Comparison of ENCODE assay signal across 2 cellular contexts in the genomic region with DNA sequence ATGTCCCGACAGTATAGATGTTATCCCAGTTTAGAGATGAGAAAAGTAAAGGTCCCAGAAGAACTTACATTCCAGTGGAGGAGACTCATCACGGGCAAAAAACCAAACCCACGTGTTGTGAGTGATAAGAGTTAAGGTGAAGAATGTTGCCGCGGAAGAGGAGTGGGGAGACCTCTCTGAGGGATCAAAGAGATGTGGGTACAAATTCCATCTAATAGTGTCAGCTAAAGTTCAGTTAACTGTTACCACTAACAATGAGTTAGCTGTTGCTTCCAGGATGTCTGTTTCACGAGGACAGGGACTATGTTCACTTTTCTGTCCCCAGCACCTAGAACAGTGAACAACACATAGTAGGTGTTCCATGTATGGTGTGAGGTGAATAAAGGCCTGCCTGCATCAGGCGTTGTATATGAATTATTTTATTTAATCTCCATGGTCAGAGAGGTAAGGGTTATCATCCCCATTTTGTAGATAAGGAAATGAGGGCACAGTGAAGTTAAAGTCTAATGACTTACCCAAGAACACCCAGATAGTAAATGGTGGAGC.
TF ChIP-seq lines count a peak whose summit lies in the region.

No MANE protein-coding gene starts in this region.

TF ChIP-seq in HepG2, 621 proteins besides CTCF, POLR2A, EP300 and RAD21 (continued from another document and continues in another):
- no peak for TF ChIP-seq ZBTB8A (CRISPR knock-in tag; IDR thresholded peaks at IDR 0.05; ENCODE audit: borderline replicate concordance, low read depth)
- no peak for TF ChIP-seq SALL1 (CRISPR knock-in tag; IDR thresholded peaks at IDR 0.05)
- TF ChIP-seq, protein P1, sequence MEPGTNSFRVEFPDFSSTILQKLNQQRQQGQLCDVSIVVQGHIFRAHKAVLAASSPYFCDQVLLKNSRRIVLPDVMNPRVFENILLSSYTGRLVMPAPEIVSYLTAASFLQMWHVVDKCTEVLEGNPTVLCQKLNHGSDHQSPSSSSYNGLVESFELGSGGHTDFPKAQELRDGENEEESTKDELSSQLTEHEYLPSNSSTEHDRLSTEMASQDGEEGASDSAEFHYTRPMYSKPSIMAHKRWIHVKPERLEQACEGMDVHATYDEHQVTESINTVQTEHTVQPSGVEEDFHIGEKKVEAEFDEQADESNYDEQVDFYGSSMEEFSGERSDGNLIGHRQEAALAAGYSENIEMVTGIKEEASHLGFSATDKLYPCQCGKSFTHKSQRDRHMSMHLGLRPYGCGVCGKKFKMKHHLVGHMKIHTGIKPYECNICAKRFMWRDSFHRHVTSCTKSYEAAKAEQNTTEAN (CRISPR knock-in tag; conservative IDR thresholded peaks at IDR 0.05), result 0 out of 2 replicates have a peak, but pooled peaks have one; percentile 34
- TF ChIP-seq, protein P2, sequence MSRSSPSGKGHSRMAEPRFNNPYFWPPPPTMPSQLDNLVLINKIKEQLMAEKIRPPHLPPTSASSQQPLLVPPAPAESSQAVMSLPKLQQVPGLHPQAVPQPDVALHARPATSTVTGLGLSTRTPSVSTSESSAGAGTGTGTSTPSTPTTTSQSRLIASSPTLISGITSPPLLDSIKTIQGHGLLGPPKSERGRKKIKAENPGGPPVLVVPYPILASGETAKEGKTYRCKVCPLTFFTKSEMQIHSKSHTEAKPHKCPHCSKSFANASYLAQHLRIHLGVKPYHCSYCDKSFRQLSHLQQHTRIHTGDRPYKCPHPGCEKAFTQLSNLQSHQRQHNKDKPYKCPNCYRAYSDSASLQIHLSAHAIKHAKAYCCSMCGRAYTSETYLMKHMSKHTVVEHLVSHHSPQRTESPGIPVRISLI (CRISPR knock-in tag; IDR thresholded peaks at IDR 0.05; ENCODE audit: borderline replicate concordance), result no peak
- TF ChIP-seq SOX6 (IDR thresholded peaks at IDR 0.05), result no peak
- 0 out of 2 replicates have a peak, but pooled peaks have one; percentile 31 for TF ChIP-seq SOX6 (CRISPR knock-in tag; IDR thresholded peaks at IDR 0.05)
- TF ChIP-seq SOX5 (CRISPR knock-in tag; IDR thresholded peaks at IDR 0.05; ENCODE audit: borderline replicate concordance), result peak; percentile 27; the same call in 1 of the 2 replicates
- peak; percentile 96 for TF ChIP-seq ZKSCAN1 (IDR thresholded peaks at IDR 0.05; ENCODE audit: low read length)
- TF ChIP-seq, protein P3, sequence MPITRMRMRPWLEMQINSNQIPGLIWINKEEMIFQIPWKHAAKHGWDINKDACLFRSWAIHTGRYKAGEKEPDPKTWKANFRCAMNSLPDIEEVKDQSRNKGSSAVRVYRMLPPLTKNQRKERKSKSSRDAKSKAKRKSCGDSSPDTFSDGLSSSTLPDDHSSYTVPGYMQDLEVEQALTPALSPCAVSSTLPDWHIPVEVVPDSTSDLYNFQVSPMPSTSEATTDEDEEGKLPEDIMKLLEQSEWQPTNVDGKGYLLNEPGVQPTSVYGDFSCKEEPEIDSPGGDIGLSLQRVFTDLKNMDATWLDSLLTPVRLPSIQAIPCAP (CRISPR knock-in tag; IDR thresholded peaks at IDR 0.05; ENCODE audit: low read depth), result no peak
- peak; percentile 49 for TF ChIP-seq TCF7 (IDR thresholded peaks at IDR 0.05; ENCODE audit: low read depth)
- TF ChIP-seq ZNF672 (CRISPR knock-in tag; IDR thresholded peaks at IDR 0.05), result no peak
- TF ChIP-seq, protein P4, sequence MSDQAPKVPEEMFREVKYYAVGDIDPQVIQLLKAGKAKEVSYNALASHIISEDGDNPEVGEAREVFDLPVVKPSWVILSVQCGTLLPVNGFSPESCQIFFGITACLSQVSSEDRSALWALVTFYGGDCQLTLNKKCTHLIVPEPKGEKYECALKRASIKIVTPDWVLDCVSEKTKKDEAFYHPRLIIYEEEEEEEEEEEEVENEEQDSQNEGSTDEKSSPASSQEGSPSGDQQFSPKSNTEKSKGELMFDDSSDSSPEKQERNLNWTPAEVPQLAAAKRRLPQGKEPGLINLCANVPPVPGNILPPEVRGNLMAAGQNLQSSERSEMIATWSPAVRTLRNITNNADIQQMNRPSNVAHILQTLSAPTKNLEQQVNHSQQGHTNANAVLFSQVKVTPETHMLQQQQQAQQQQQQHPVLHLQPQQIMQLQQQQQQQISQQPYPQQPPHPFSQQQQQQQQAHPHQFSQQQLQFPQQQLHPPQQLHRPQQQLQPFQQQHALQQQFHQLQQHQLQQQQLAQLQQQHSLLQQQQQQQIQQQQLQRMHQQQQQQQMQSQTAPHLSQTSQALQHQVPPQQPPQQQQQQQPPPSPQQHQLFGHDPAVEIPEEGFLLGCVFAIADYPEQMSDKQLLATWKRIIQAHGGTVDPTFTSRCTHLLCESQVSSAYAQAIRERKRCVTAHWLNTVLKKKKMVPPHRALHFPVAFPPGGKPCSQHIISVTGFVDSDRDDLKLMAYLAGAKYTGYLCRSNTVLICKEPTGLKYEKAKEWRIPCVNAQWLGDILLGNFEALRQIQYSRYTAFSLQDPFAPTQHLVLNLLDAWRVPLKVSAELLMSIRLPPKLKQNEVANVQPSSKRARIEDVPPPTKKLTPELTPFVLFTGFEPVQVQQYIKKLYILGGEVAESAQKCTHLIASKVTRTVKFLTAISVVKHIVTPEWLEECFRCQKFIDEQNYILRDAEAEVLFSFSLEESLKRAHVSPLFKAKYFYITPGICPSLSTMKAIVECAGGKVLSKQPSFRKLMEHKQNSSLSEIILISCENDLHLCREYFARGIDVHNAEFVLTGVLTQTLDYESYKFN (CRISPR knock-in tag; conservative IDR thresholded peaks at IDR 0.05), result peak; percentile 56
- TF ChIP-seq HMGA1 (CRISPR knock-in tag; conservative IDR thresholded peaks at IDR 0.05), result no peak
- peak; percentile 34; the same call in 1 of the 2 replicates for TF ChIP-seq HNF4A (CRISPR knock-in tag; IDR thresholded peaks at IDR 0.05)
- 0 out of 2 replicates have a peak, but pooled peaks have one; percentile 21 for TF ChIP-seq HMG20A (CRISPR knock-in tag; IDR thresholded peaks at IDR 0.05; ENCODE audit: borderline replicate concordance)
- peak; percentile 46; the same call in 1 of the 2 replicates for TF ChIP-seq MNT (IDR thresholded peaks at IDR 0.05)
- peak; percentile 78 for TF ChIP-seq ZNF629 (CRISPR knock-in tag; conservative IDR thresholded peaks at IDR 0.05)
- no peak for TF ChIP-seq ZNF674 (CRISPR knock-in tag; IDR thresholded peaks at IDR 0.05; ENCODE audit: low read depth)
- TF ChIP-seq ZNF570 (CRISPR knock-in tag; IDR thresholded peaks at IDR 0.05; ENCODE audit: borderline replicate concordance), result no peak
- TF ChIP-seq MAFG (CRISPR knock-in tag; IDR thresholded peaks at IDR 0.05), result no peak
- no peak for TF ChIP-seq TEAD2 (CRISPR knock-in tag; IDR thresholded peaks at IDR 0.05)
- no peak for TF ChIP-seq ZNF780A (CRISPR knock-in tag; IDR thresholded peaks at IDR 0.05)
- TF ChIP-seq SMAD1 (CRISPR knock-in tag; IDR thresholded peaks at IDR 0.05; ENCODE audit: borderline replicate concordance, low read depth), result no peak

TF ChIP-seq in HEK293T, 16 proteins besides CTCF, POLR2A, EP300 and RAD21 (continued from another document):
- TF ChIP-seq PKNOX1 (IDR thresholded peaks at IDR 0.05) (no peak), FOXM1 (IDR thresholded peaks at IDR 0.05; ENCODE audit: borderline replicate concordance) (no peak), NFRKB (IDR thresholded peaks at IDR 0.05) (no peak), ARNT (IDR thresholded peaks at IDR 0.05) (no peak)
